9 cellular contexts compared by ENCODE assay signal in the genomic region with DNA sequence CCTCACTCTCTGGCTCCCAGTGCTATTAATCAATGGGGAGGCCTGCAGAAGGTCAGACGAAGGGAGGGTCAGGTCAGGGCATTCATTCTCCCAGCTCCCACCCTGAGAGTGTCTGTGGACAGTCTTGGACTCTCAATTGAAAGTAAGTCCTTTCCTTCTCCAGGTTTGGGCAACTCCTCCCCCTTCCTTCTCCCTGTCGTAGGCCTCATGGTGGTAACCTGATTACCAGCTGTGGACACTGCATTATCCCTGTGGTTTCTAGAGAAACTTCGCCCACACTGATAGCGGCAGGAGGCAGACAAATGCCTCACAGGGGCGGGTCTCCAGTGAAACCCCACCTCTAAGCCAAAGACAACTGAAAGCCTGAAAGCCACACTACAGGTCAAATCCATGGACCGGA. TPM values are rescaled to one million over a fixed set of nuclear protein-coding genes. Genes with fewer than 3 reads are reported as not detected.
DNase-seq lines count a peak whose midpoint lies in the region; ATAC-seq and TF ChIP-seq lines count a peak whose summit lies in the region.
"Had no signal": no experiment of that assay in that cellular context is flagged by ENCODE, and none has a peak within 500 bp of the region (broad histone marks: within the 10 kb centered on the region; RNA-seq: fewer than 3 reads in every experiment).

No MANE protein-coding gene starts in this region.

- H3K4me1 ChIP-seq in OCI-LY3 (ENCODE audit: low read length) (peaks cover 65% of the 10 kb centered on the region), esophagus squamous epithelium (peaks cover 28 to 100% (median 35%) of the 10 kb centered on the region in 3 donors)

- H3K9me3 Mint-ChIP-seq in effector memory CD8-positive, alpha-beta T cell = no peaks in the 10 kb centered on the region

- H3K27ac ChIP-seq in OCI-LY3 (ENCODE audit: low read length) (peak overlapping the region; percentile 79), esophagus squamous epithelium (peak overlapping the region in 1 of 4 donors; percentile 4)
- H3K27ac ChIP-seq: C4-2B had no signal

- peaks cover 92% of the 10 kb centered on the region for H4K20me1 ChIP-seq in OCI-LY3 (ENCODE audit: insufficient read depth, low read length)

- peak overlapping the region; percentile 89 to 91 for H3K27ac Mint-ChIP-seq in effector memory CD8-positive, alpha-beta T cell

- peak overlapping the region; percentile 77 for H3K4me3 ChIP-seq in OCI-LY3 (ENCODE audit: low read length)
- H3K4me3 ChIP-seq in esophagus squamous epithelium = no peak overlapping the region

- intact Hi-C loops in esophagus squamous epithelium (cut with DNase I) = no loop called here

- H3K27me3 ChIP-seq in OCI-LY3 (ENCODE audit: low read depth, low read length) = no peaks in the 10 kb centered on the region
- H3K27me3 ChIP-seq in esophagus squamous epithelium = no peaks in the 10 kb centered on the region

- H3K4me1 Mint-ChIP-seq in effector memory CD8-positive, alpha-beta T cell (ENCODE audit: low read depth in 2 of 2) = peaks cover 63 to 88% of the 10 kb centered on the region in 2 donors

- peaks cover 13% of the 10 kb centered on the region for H3K36me3 Mint-ChIP-seq in effector memory CD8-positive, alpha-beta T cell (ENCODE audit: insufficient read depth)

- H3K9ac ChIP-seq in OCI-LY3 (ENCODE audit: low read length) = peak overlapping the region; percentile 19; the same call in 1 of the 2 replicates

- TF ChIP-seq CTCF in OCI-LY3 (IDR thresholded peaks at IDR 0.05; ENCODE audit: low read depth, low read length) = no peak
- no peak for TF ChIP-seq CTCF in esophagus squamous epithelium (IDR thresholded peaks at IDR 0.05)

- DNase-seq in activated CD4-positive, CD25-positive, alpha-beta regulatory T cell treated with anti-CD3 and anti-CD28 coated beads, Interleukin-2, amount 50 U/mL, for 72 hours = no peak
- no peak for DNase-seq in effector memory CD8-positive, alpha-beta T cell
- peak; percentile 36 to 52 for DNase-seq in stimulated activated CD4-positive, alpha-beta T cell treated with anti-CD3 and anti-CD28 coated beads, Interleukin-2, amount 100 ng/mL, for 24 hours
- no peak for DNase-seq in LoVo (ENCODE audit: low spot score)
- DNase-seq in esophagus squamous epithelium (lab: John Stamatoyannopoulos, UW) = no peak
- no peak for DNase-seq in T-helper 9 cell

- ATAC-seq in activated CD4-positive, CD25-positive, alpha-beta regulatory T cell treated with anti-CD3 and anti-CD28 coated beads, Interleukin-2, amount 50 U/mL, for 24 hours = peak; percentile 18 to 28
- no peak for ATAC-seq in effector memory CD8-positive, alpha-beta T cell (replicated peaks)

- peak overlapping the region; percentile 63 to 79 for H3K4me3 Mint-ChIP-seq in effector memory CD8-positive, alpha-beta T cell

- H3K36me3 ChIP-seq in OCI-LY3 (replicated peaks; ENCODE audit: low read depth, low read length) = peaks cover 3% of the 10 kb centered on the region
- H3K36me3 ChIP-seq in esophagus squamous epithelium = no peaks in the 10 kb centered on the region

- TF ChIP-seq POLR2A in esophagus squamous epithelium (IDR thresholded peaks at IDR 0.05) = no peak

- peaks cover 99% of the 10 kb centered on the region for H3K79me2 ChIP-seq in OCI-LY3 (ENCODE audit: low read length)

- H3K4me2 ChIP-seq in OCI-LY3 (ENCODE audit: low read length) = peak overlapping the region; percentile 83

- H3K27me3 Mint-ChIP-seq in effector memory CD8-positive, alpha-beta T cell = no peaks in the 10 kb centered on the region

- H3K9me3 ChIP-seq in OCI-LY3 (ENCODE audit: insufficient read depth, low read length) (peaks cover 3% of the 10 kb centered on the region; the same call in 1 of the 2 replicates), esophagus squamous epithelium (no peaks in the 10 kb centered on the region)

- WGBS in esophagus squamous epithelium, 2 donors = 60 to 72% methylated on average over 5 to 6 of the region's 6 CpGs

- H2AFZ ChIP-seq in OCI-LY3 (ENCODE audit: low read depth, low read length) = no peak overlapping the region

RNA-seq across cellular contexts. Expression of gene SLC25A19, which starts 57.7 kb away (rescaled TPM):
- 10 to 100 TPM in 2 of 4 donors, 1 to 10 TPM in 2; 9.2 to 15.2 (median 11.2) TPM for total RNA-seq in esophagus squamous epithelium

RNA-seq across cellular contexts. Expression of gene GRB2, which starts 58.6 kb away (rescaled TPM):
- 100 to 1,000 TPM in 2 of 4 donors, 10 to 100 TPM in 2; 58.9 to 128 (median 107) TPM for total RNA-seq in esophagus squamous epithelium

Comparison
In these comparisons a context has a peak if more than half of its experiments do, and no peak if none do; other contexts are left out.
1. DNase-seq: peak in stimulated activated CD4-positive, alpha-beta T cell treated with anti-CD3 and anti-CD28 coated beads, Interleukin-2, amount 100 ng/mL, for 24 hours (2 of 2); none in activated CD4-positive, CD25-positive, alpha-beta regulatory T cell treated with anti-CD3 and anti-CD28 coated beads, Interleukin-2, amount 50 U/mL, for 72 hours (single experiment), effector memory CD8-positive, alpha-beta T cell (0 of 3), LoVo (single experiment), esophagus squamous epithelium (single experiment) and T-helper 9 cell (single experiment).